12 cellular contexts compared by ENCODE assay signal in genomic region chr4:24601121-24601520, GRCh38. TPM values are rescaled to one million over a fixed set of nuclear protein-coding genes. Genes with fewer than 3 reads are reported as not detected.
DNase-seq lines count a peak whose midpoint lies in the region; ATAC-seq and TF ChIP-seq lines count a peak whose summit lies in the region.
"Had no signal": no experiment of that assay in that cellular context is flagged by ENCODE, and none has a peak within 500 bp of the region (broad histone marks: within the 10 kb centered on the region; RNA-seq: fewer than 3 reads in every experiment).

No MANE protein-coding gene starts in this region.

- TF ChIP-seq POLR2A in testis (IDR thresholded peaks at IDR 0.05) = no peak

- H3K36me3 Mint-ChIP-seq in GM23338 (ENCODE audit: low read depth) = no peaks in the 10 kb centered on the region
- H3K36me3 Mint-ChIP-seq: CD14-positive monocyte; CD8-positive, alpha-beta T cell had no signal

- no peaks in the 10 kb centered on the region for H3K36me3 ChIP-seq in GM23338 (ENCODE audit: insufficient read depth)
- H3K36me3 ChIP-seq in ascending aorta = no peaks in the 10 kb centered on the region
- no peaks in the 10 kb centered on the region for H3K36me3 ChIP-seq in testis (ENCODE audit: low read depth, missing control alignments)

- no peak overlapping the region for H3K27ac Mint-ChIP-seq in GM23338
- H3K27ac Mint-ChIP-seq: CD14-positive monocyte; CD8-positive, alpha-beta T cell had no signal

- H3K9me2 ChIP-seq in GM23338 (ENCODE audit: insufficient read depth) = no peaks in the 10 kb centered on the region

- no peak for TF ChIP-seq CTCF in GM23338 (conservative IDR thresholded peaks at IDR 0.05; ENCODE audit: low read depth in 2 of 2)
- no peak for TF ChIP-seq CTCF in ascending aorta (IDR thresholded peaks at IDR 0.05)
- no peak for TF ChIP-seq CTCF in testis (IDR thresholded peaks at IDR 0.05)

- 92 to 100% methylated on average over 1 of the region's 1 CpG for WGBS in testis, 2 donors

- H3K27me3 Mint-ChIP-seq in GM23338 (ENCODE audit: insufficient read depth, low read depth, poor library complexity) = no peaks in the 10 kb centered on the region

- H3K4me2 ChIP-seq in GM23338 = no peak overlapping the region

- no peaks in the 10 kb centered on the region for H3K9me3 Mint-ChIP-seq in GM23338

- H3K9me3 ChIP-seq in ascending aorta = no peaks in the 10 kb centered on the region
- H3K9me3 ChIP-seq in testis = no peaks in the 10 kb centered on the region

- 0 out of 2 replicates have a peak overlapping the region, but pooled peaks have one; percentile 47 for H2AFZ ChIP-seq in GM23338

- H3K27me3 ChIP-seq in GM23338 (ENCODE audit: insufficient read depth) = no peaks in the 10 kb centered on the region
- H3K27me3 ChIP-seq in ascending aorta = no peaks in the 10 kb centered on the region
- no peaks in the 10 kb centered on the region for H3K27me3 ChIP-seq in testis

- no peaks in the 10 kb centered on the region for H4K20me1 ChIP-seq in GM23338 (replicated peaks; ENCODE audit: insufficient read depth)

- H3K4me1 Mint-ChIP-seq in GM23338 = peaks cover 14% of the 10 kb centered on the region

- ATAC-seq in GM23338 = no peak
- ATAC-seq in HG02610 (IDR thresholded peaks at IDR 0.05; ENCODE audit: unreplicated experiment) = no peak
- ATAC-seq in HG02759 (IDR thresholded peaks at IDR 0.05; ENCODE audit: unreplicated experiment) = no peak
- ATAC-seq: CD8-positive, alpha-beta T cell; HCT116; HepG2 had no signal

- H3K4me1 ChIP-seq in GM23338 (ENCODE audit: insufficient read depth) (peaks cover 22% of the 10 kb centered on the region), ascending aorta (no peaks in the 10 kb centered on the region), testis (no peaks in the 10 kb centered on the region)

- H3K79me2 ChIP-seq in GM23338 (replicated peaks; ENCODE audit: insufficient read depth) = no peaks in the 10 kb centered on the region

- no peak overlapping the region for H3K4me3 ChIP-seq in GM23338
- no peak overlapping the region for H3K4me3 ChIP-seq in ascending aorta
- no peak overlapping the region for H3K4me3 ChIP-seq in testis

- H3K4me3 Mint-ChIP-seq in GM23338 = no peak overlapping the region
- H3K4me3 Mint-ChIP-seq: CD14-positive monocyte; CD8-positive, alpha-beta T cell had no signal

- H3K27ac ChIP-seq in GM23338 (ENCODE audit: low read depth) (no peak overlapping the region), ascending aorta (no peak overlapping the region), testis (no peak overlapping the region)

- no peaks in the 10 kb centered on the region for H3F3A ChIP-seq in GM23338 (replicated peaks; ENCODE audit: low read depth)

- intact Hi-C loops in ascending aorta (cut with DNase I) (no loop called here), testis (cut with DNase I; ENCODE audit: low total_unique reads) (no loop called here)

- DNase-seq in GM23338 (ENCODE audit: low spot score) (no peak), dermis blood vessel endothelial cell (peak; percentile 20), left kidney (ENCODE audit: low read depth, low spot score) (peak; percentile 15), ascending aorta (ENCODE audit: low spot score in 2 of 2) (no peak), testis (no peak)
- DNase-seq: CD8-positive, alpha-beta T cell; DMS 273 treated with DMSO at 0.1 percent for 48 hours had no signal

TF ChIP-seq in GM23338, 12 proteins besides CTCF, POLR2A, EP300 and RAD21 (continues in another document):
- TF ChIP-seq EZH2 (IDR thresholded peaks at IDR 0.05; ENCODE audit: low read depth, unreplicated experiment) (no peak), EZH2phosphoT487 (IDR thresholded peaks at IDR 0.05; ENCODE audit: unreplicated experiment) (no peak), ETS1 (IDR thresholded peaks at IDR 0.05) (no peak), POLR2AphosphoS5 (IDR thresholded peaks at IDR 0.05; ENCODE audit: low read depth) (no peak), ZNF114 (CRISPR knock-in tag; IDR thresholded peaks at IDR 0.05) (no peak), REST (IDR thresholded peaks at IDR 0.05; ENCODE audit: unreplicated experiment) (no peak), CREB1 (CRISPR knock-in tag; IDR thresholded peaks at IDR 0.05; ENCODE audit: low read depth) (no peak), STAT1 (IDR thresholded peaks at IDR 0.05; ENCODE audit: unreplicated experiment) (no peak), ZNF331 (CRISPR knock-in tag; IDR thresholded peaks at IDR 0.05; ENCODE audit: low read depth) (no peak), JUNB (IDR thresholded peaks at IDR 0.05; ENCODE audit: unreplicated experiment) (no peak), NANOG (IDR thresholded peaks at IDR 0.05; ENCODE audit: borderline replicate concordance) (no peak)

RNA-seq across cellular contexts. Expression of gene DHX15, which starts 16.8 kb away (rescaled TPM):
- 336 and 372 TPM in 2 replicates for total RNA-seq in GM23338 (2014; rRNA removed; shearing (Covaris generic))
- 226 and 229 TPM in 2 replicates for polyA plus RNA-seq in GM23338 (2016; fragmentation: Nextera tagmentation; extraction: Ambion mirVana)
- total RNA-seq in dermis blood vessel endothelial cell = 161 and 222 TPM in 2 replicates
- total RNA-seq in ascending aorta = 46.6 TPM
- 100 to 1,000 TPM; 123 to 136 TPM for total RNA-seq in testis
- 84.1 TPM for polyA plus RNA-seq in testis (ENCODE audit: insufficient read depth, low read depth, low replicate concordance)

Comparison
In these comparisons a context has a peak if more than half of its experiments do, and no peak if none do; other contexts are left out.
1. DNase-seq: peak in dermis blood vessel endothelial cell (single experiment) and left kidney (single experiment); none in GM23338 (single experiment), ascending aorta (0 of 2) and testis (single experiment).